Comparison of ENCODE assay signal across 29 cellular contexts in the genomic region with DNA sequence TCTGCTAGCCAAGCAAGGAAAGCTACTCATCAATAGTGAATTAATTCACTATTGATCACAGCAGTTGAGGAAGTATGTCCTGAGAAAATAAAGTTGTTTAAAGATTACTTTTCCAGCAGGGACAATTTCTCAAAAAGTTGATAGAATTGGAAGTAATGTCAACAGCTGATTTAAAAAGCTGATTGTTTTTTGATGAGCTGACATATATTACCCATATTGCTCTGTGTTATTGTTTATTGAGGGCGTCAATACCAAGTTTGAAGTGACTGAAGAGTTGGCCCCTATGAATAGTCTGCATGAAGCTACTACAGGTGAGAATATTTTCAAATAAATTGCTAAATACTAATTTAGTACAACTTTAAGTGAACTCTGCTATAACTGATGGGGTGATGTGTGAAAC.
"Had no signal": no experiment of that assay in that cellular context is flagged by ENCODE, and none has a peak within 500 bp of the region (broad histone marks: within the 10 kb centered on the region; RNA-seq: fewer than 3 reads in every experiment).

No MANE protein-coding gene starts in this region.

- H2AFZ ChIP-seq: neural progenitor cell, parathyroid adenoma had no signal

- H3K79me2 ChIP-seq: parathyroid adenoma had no signal

- H3K36me3 ChIP-seq: neural progenitor cell, ovary, vagina had no signal

- FAIRE-seq: urothelium cell line had no signal

- H3K27ac ChIP-seq: neural progenitor cell, ovary, parathyroid adenoma, psoas muscle, skin epidermis, spleen, suprapubic skin, testis, tibial artery, upper lobe of left lung, vagina had no signal

- ATAC-seq: natural killer cell; psoas muscle; right cardiac atrium; sciatic nerve; stimulated activated memory B cell treated with anti-CD40 and anti-IgM and Interleukin-4, amounts not matched to agents 10 μg/mL and 1 μg/mL and 100 μg/mL, for 72 hours; stimulated activated naive CD8-positive, alpha-beta T cell treated with anti-CD3 and anti-CD28 coated beads, Interleukin-15, amount 100 ng/mL, for 72 hours; stimulated activated naive CD8-positive, alpha-beta T cell treated with anti-CD3 and anti-CD28 coated beads, Interleukin-15, Interleukin-2, amounts not matched to agents 100 U/mL and 50 U/mL, for 24 hours had no signal

- H3K4me3 ChIP-seq: neural progenitor cell, ovary, psoas muscle, skin epidermis, smooth muscle cell, spleen, suprapubic skin, testis, tibial artery, upper lobe of left lung, vagina had no signal

- H3K9ac ChIP-seq: neural progenitor cell, parathyroid adenoma had no signal

- H3K9me3 ChIP-seq: ovary, psoas muscle, spleen, suprapubic skin, testis, tibial artery, upper lobe of left lung, vagina had no signal

- H3K27me3 ChIP-seq: neural progenitor cell, ovary, spleen, suprapubic skin, testis, tibial artery, upper lobe of left lung, vagina had no signal

- H3K4me2 ChIP-seq: neural progenitor cell, smooth muscle cell had no signal

- H3K4me1 ChIP-seq: neural progenitor cell, parathyroid adenoma, spleen, suprapubic skin, testis, tibial artery, upper lobe of left lung, vagina had no signal

- DNase-seq: natural killer cell; occipital lobe; ovary; posterior cingulate gyrus; psoas muscle; right cardiac atrium; spleen; stimulated activated CD4-positive, alpha-beta T cell treated with anti-CD3 and anti-CD28 coated beads, Interleukin-12 subunit alpha, Interleukin-12 subunit beta, amount 100 ng/mL, for 4 hours; stimulated activated CD4-positive, alpha-beta T cell treated with anti-CD3 and anti-CD28 coated beads, Interleukin-1b, Interleukin-23, amount 100 ng/mL, for 48 hours; stimulated activated CD4-positive, alpha-beta T cell treated with anti-CD3 and anti-CD28 coated beads, Interleukin-4, amount 100 ng/mL, for 1 hour; stimulated activated CD4-positive, alpha-beta T cell treated with anti-CD3 and anti-CD28 coated beads, Interleukin-4, amount 100 ng/mL, for 4 hours; stimulated activated CD8-positive, alpha-beta memory T cell treated with anti-CD3 and anti-CD28 coated beads, Interleukin-4, amount 100 ng/mL, for 48 hours; stimulated activated naive CD4-positive, alpha-beta T cell; stimulated activated naive CD8-positive, alpha-beta T cell treated with anti-CD3 and anti-CD28 coated beads, Interleukin-15, amount 100 ng/mL, for 72 hours; stimulated activated naive CD8-positive, alpha-beta T cell treated with anti-CD3 and anti-CD28 coated beads, Interleukin-15, Interleukin-2, amounts not matched to agents 100 U/mL and 50 U/mL, for 24 hours; substantia nigra; testis; tibial artery; trophoblast cell; upper lobe of left lung had no signal
